Comparison of ENCODE assay signal across 8 cellular contexts in genomic region chr3:64187065-64187959, GRCh38. TPM values are rescaled to one million over a fixed set of nuclear protein-coding genes. Genes with fewer than 3 reads are reported as not detected.
A peak's percentile ranks its signal among the peaks of the same experiment; 100 is the strongest.
DNase-seq lines count a peak whose midpoint lies in the region; ATAC-seq, FAIRE-seq and TF ChIP-seq lines count a peak whose summit lies in the region.

No MANE protein-coding gene starts in this region.

- H3K4me2 ChIP-seq in hepatocyte (peak overlapping the region; percentile 21), skeletal muscle satellite cell (ENCODE audit: low read length) (peak overlapping the region; percentile 74)

- H3K9me3 ChIP-seq in hepatocyte (ENCODE audit: low read depth): no peaks in the 10 kb centered on the region
- H3K9me3 ChIP-seq in skeletal muscle satellite cell (replicated peaks; ENCODE audit: low read length): no peaks in the 10 kb centered on the region

- no peak overlapping the region for H2AFZ ChIP-seq in hepatocyte

- peaks cover 30% of the 10 kb centered on the region for H3K79me2 ChIP-seq in hepatocyte

- H3K4me1 ChIP-seq in hepatocyte (ENCODE audit: insufficient read depth): peaks cover 41% of the 10 kb centered on the region
- H3K4me1 ChIP-seq in skeletal muscle satellite cell (ENCODE audit: control insufficient read depth, insufficient read depth, low read length): peaks cover 73% of the 10 kb centered on the region

- H3K27me3 ChIP-seq in hepatocyte (no peaks in the 10 kb centered on the region), skeletal muscle satellite cell (ENCODE audit: control insufficient read depth, insufficient read depth, low read length) (no peaks in the 10 kb centered on the region)

- 16% methylated on average over 9 of the region's 9 CpGs for WGBS in hepatocyte (ENCODE audit: low lambda C conversion rate, missing lambda C conversion rate)

- H3K27me3 Mint-ChIP-seq in natural killer cell (ENCODE audit: low read depth in 2 of 2): no peaks in the 10 kb centered on the region
- no peaks in the 10 kb centered on the region for H3K27me3 Mint-ChIP-seq in natural killer cell treated with Interleukin-12 subunit alpha and Interleukin-12 subunit beta and Interleukin-15 and Interleukin-18, amount 100 ng/mL, for 72 hours

- FAIRE-seq in GM12892 (lab: Jason Lieb, UNC): no peak

- H3K9me2 ChIP-seq in hepatocyte (replicated peaks; ENCODE audit: insufficient read depth): no peaks in the 10 kb centered on the region

- no peaks in the 10 kb centered on the region for H3K36me3 ChIP-seq in hepatocyte (replicated peaks; ENCODE audit: insufficient read depth, low read depth)
- H3K36me3 ChIP-seq in skeletal muscle satellite cell (ENCODE audit: insufficient read depth, low read length): no peaks in the 10 kb centered on the region

- ATAC-seq in natural killer cell: no peak
- ATAC-seq in natural killer cell treated with Interleukin-12 subunit alpha and Interleukin-12 subunit beta and Interleukin-15 and Interleukin-18, amount 100 ng/mL, for 72 hours: no peak
- no peak for ATAC-seq in GM18870 (IDR thresholded peaks at IDR 0.05; ENCODE audit: unreplicated experiment)

- H3K4me3 ChIP-seq in hepatocyte (no peak overlapping the region), skeletal muscle satellite cell (ENCODE audit: low read length) (peak overlapping the region; percentile 53)

- peaks cover 3 to 4% of the 10 kb centered on the region in 2 donors for H3K9me3 Mint-ChIP-seq in natural killer cell
- H3K9me3 Mint-ChIP-seq in natural killer cell treated with Interleukin-12 subunit alpha and Interleukin-12 subunit beta and Interleukin-15 and Interleukin-18, amount 100 ng/mL, for 72 hours: peaks cover 5% of the 10 kb centered on the region

- H3K4me3 Mint-ChIP-seq in natural killer cell: no peak overlapping the region
- H3K4me3 Mint-ChIP-seq in natural killer cell treated with Interleukin-12 subunit alpha and Interleukin-12 subunit beta and Interleukin-15 and Interleukin-18, amount 100 ng/mL, for 72 hours: no peak overlapping the region

- DNase-seq in HT-29 (ENCODE audit: low spot score): peak; percentile 42
- peak; percentile 64 for DNase-seq in amniotic stem cell (lab: John Stamatoyannopoulos, UW)
- peak; percentile 87 for DNase-seq in hepatocyte (ENCODE audit: low spot score)
- no peak for DNase-seq in GM12892 (ENCODE audit: insufficient read length)
- DNase-seq in natural killer cell: no peak
- no peak for DNase-seq in natural killer cell treated with Interleukin-12 subunit alpha and Interleukin-12 subunit beta and Interleukin-15 and Interleukin-18, amount 100 ng/mL, for 72 hours (ENCODE audit: low spot score)

- peak overlapping the region; percentile 86 for H3K27ac ChIP-seq in hepatocyte

- no peak for TF ChIP-seq POLR2A in GM12892 (IDR thresholded peaks at IDR 0.05; ENCODE audit: low read depth, low read length)

- H3K9ac ChIP-seq in skeletal muscle satellite cell (ENCODE audit: low read depth, low read length): peak overlapping the region; percentile 68

- H3K4me1 Mint-ChIP-seq in natural killer cell: no peaks in the 10 kb centered on the region
- H3K4me1 Mint-ChIP-seq in natural killer cell treated with Interleukin-12 subunit alpha and Interleukin-12 subunit beta and Interleukin-15 and Interleukin-18, amount 100 ng/mL, for 72 hours (ENCODE audit: low read depth in 2 of 2): no peaks in the 10 kb centered on the region

- intact Hi-C loops in natural killer cell (cut with micrococcal nuclease): no loop called here

- TF ChIP-seq CTCF in hepatocyte (IDR thresholded peaks at IDR 0.05; ENCODE audit: poor library complexity): peak; percentile 3
- TF ChIP-seq CTCF in natural killer cell (IDR thresholded peaks at IDR 0.05): no peak

- H4K20me1 ChIP-seq in hepatocyte (ENCODE audit: insufficient read depth, poor library complexity, severe bottlenecking): no peaks in the 10 kb centered on the region

- H3K36me3 Mint-ChIP-seq in natural killer cell: no peaks in the 10 kb centered on the region
- no peaks in the 10 kb centered on the region for H3K36me3 Mint-ChIP-seq in natural killer cell treated with Interleukin-12 subunit alpha and Interleukin-12 subunit beta and Interleukin-15 and Interleukin-18, amount 100 ng/mL, for 72 hours

- no peak overlapping the region for H3K27ac Mint-ChIP-seq in natural killer cell
- H3K27ac Mint-ChIP-seq in natural killer cell treated with Interleukin-12 subunit alpha and Interleukin-12 subunit beta and Interleukin-15 and Interleukin-18, amount 100 ng/mL, for 72 hours: no peak overlapping the region

RNA-seq across cellular contexts. Expression of gene PRICKLE2, which starts 38.0 kb away (rescaled TPM):
- total RNA-seq in HT-29 (2014; rRNA removed; shearing (Covaris generic)): under 0.01 and 0.34 TPM in 2 replicates
- total RNA-seq in hepatocyte (21.1 and 30.3 TPM in 2 replicates), natural killer cell (1 to 10 TPM in 2 of 3 donors, under 1 TPM in 1; 0.07 to 3.3 (median 1.8) TPM)
- 8.5 TPM in 2 replicates for polyA plus RNA-seq in hepatocyte
- total RNA-seq in skeletal muscle satellite cell (2012; rRNA removed): 26.0 and 26.4 TPM in 2 replicates
- polyA plus RNA-seq in GM12892 (2012; ENCODE audit: missing spikeins): 1.00 TPM
- total RNA-seq in natural killer cell treated with Interleukin-12 subunit alpha and Interleukin-12 subunit beta and Interleukin-15 and Interleukin-18, amount 100 ng/mL, for 72 hours: under 1 TPM in 1 of 2 donors, not detected in 1; 0.59 TPM

Comparison
In these comparisons a context has a peak if more than half of its experiments do, and no peak if none do; other contexts are left out.
1. DNase-seq: peak in HT-29 (single experiment), amniotic stem cell (single experiment) and hepatocyte (single experiment); none in GM12892 (single experiment), natural killer cell (single experiment) and natural killer cell treated with Interleukin-12 subunit alpha and Interleukin-12 subunit beta and Interleukin-15 and Interleukin-18, amount 100 ng/mL, for 72 hours (single experiment).